1 cellular context compared by ENCODE assay signal in the genomic region with DNA sequence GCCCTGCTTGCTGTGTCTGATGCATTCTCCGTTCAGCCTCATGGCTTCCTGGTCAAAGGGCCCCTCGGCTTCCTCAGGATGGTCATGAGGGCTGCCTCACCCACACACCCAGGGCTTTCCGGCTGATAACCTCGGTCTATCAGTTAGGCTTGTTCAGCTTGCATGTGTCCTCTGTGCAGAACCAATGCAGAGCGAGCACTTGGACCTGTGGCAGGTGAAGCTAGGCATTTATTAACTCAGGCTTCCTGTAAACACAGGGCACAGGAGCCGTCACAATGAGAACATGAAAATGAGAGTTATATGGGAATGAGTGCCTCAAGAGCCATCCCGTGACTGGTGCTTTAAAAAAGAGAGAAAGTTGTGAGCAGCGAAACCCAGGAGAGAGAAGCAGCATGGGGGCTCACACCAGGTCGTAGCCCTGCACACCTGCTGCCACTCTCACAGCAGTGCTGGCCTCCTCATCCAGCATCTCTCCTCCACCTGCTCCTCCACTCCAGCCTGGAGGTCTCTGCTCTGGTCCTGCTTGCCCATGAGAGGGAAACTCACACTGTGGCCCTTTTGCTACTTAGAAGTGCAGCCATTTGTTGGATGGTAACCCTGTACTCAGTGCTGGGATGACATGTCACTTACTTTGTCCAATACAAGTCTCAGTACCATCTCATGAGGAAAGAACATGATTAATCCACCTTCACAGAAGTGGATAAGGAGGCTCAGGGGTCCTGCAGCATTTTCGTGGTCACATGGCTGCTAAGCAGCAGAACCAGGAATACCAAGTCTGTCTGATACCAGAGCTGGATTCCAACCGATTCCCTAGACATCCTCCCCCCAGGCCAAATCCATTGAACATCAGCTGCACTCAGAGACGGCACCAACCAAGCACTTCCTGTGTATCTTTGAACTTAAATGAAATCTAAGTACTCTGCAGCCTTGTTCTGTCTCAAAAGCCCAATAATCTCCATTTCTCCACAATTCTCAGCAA.
TF ChIP-seq lines count a peak whose summit lies in the region.

No MANE protein-coding gene starts in this region.

TF ChIP-seq in GM12878, 131 proteins besides CTCF, POLR2A, EP300 and RAD21:
- TF ChIP-seq IKZF1 (conservative IDR thresholded peaks at IDR 0.05) (peak; percentile 28; the same call in 1 of the 2 replicates), BHLHE40 (IDR thresholded peaks at IDR 0.05; ENCODE audit: borderline replicate concordance in 1 of 2, low read depth in 2 of 2, low read length in 1 of 2) (peak in 1 of 2 experiments; percentile 49; a peak in 1 of 4 replicates)
- TF ChIP-seq, protein P1, sequence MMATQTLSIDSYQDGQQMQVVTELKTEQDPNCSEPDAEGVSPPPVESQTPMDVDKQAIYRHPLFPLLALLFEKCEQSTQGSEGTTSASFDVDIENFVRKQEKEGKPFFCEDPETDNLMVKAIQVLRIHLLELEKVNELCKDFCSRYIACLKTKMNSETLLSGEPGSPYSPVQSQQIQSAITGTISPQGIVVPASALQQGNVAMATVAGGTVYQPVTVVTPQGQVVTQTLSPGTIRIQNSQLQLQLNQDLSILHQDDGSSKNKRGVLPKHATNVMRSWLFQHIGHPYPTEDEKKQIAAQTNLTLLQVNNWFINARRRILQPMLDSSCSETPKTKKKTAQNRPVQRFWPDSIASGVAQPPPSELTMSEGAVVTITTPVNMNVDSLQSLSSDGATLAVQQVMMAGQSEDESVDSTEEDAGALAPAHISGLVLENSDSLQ (IDR thresholded peaks at IDR 0.05): no peak
